13 cellular contexts compared by ENCODE assay signal in genomic region chr3:81580399-81580798, GRCh38.
"Had no signal": no experiment of that assay in that cellular context is flagged by ENCODE, and none has a peak within 500 bp of the region (broad histone marks: within the 10 kb centered on the region; RNA-seq: fewer than 3 reads in every experiment).

No MANE protein-coding gene starts in this region.

- H3K27me3 ChIP-seq: ascending aorta, left lung, upper lobe of right lung had no signal

- H3K9me3 Mint-ChIP-seq: activated CD4-positive, alpha-beta memory T cell treated with anti-CD3 and anti-CD28 coated beads for 36 hours; activated T-cell treated with anti-CD3 and anti-CD28 coated beads, Interleukin-2, amount 50 U/mL, for 4 hours; effector memory CD8-positive, alpha-beta T cell; stimulated activated naive CD8-positive, alpha-beta T cell treated with anti-CD3 and anti-CD28 coated beads, Interleukin-15, Interleukin-2, amounts not matched to agents 100 ng/mL and 50 ng/mL, for 24 hours had no signal

- H3K4me3 ChIP-seq: ascending aorta, left lung, psoas muscle, upper lobe of right lung had no signal

- ATAC-seq: activated T-cell treated with anti-CD3 and anti-CD28 coated beads, Interleukin-2, amount 50 U/mL, for 4 hours; effector memory CD8-positive, alpha-beta T cell; left lung; upper lobe of right lung had no signal

- H3K27me3 Mint-ChIP-seq: activated CD4-positive, alpha-beta memory T cell treated with anti-CD3 and anti-CD28 coated beads for 36 hours; effector memory CD8-positive, alpha-beta T cell; stimulated activated naive CD8-positive, alpha-beta T cell treated with anti-CD3 and anti-CD28 coated beads, Interleukin-15, Interleukin-2, amounts not matched to agents 100 ng/mL and 50 ng/mL, for 24 hours had no signal

- H3K9me3 ChIP-seq: ascending aorta, left lung, psoas muscle, upper lobe of right lung had no signal

- H3K27ac Mint-ChIP-seq: activated CD4-positive, alpha-beta memory T cell treated with anti-CD3 and anti-CD28 coated beads for 36 hours; effector memory CD8-positive, alpha-beta T cell; stimulated activated naive CD8-positive, alpha-beta T cell treated with anti-CD3 and anti-CD28 coated beads, Interleukin-15, Interleukin-2, amounts not matched to agents 100 ng/mL and 50 ng/mL, for 24 hours had no signal

- H3K27ac ChIP-seq: ascending aorta, left lung, psoas muscle, upper lobe of right lung had no signal

- H3K4me1 ChIP-seq: ascending aorta, left lung, psoas muscle, upper lobe of right lung had no signal

- H3K4me3 Mint-ChIP-seq: activated CD4-positive, alpha-beta memory T cell treated with anti-CD3 and anti-CD28 coated beads for 36 hours; activated T-cell treated with anti-CD3 and anti-CD28 coated beads, Interleukin-2, amount 50 U/mL, for 4 hours; effector memory CD8-positive, alpha-beta T cell; stimulated activated naive CD8-positive, alpha-beta T cell treated with anti-CD3 and anti-CD28 coated beads, Interleukin-15, Interleukin-2, amounts not matched to agents 100 ng/mL and 50 ng/mL, for 24 hours had no signal

- DNase-seq: activated CD4-positive, alpha-beta memory T cell treated with anti-CD3 and anti-CD28 coated beads for 36 hours; activated CD4-positive, alpha-beta T cell treated with anti-CD3 and anti-CD28 coated beads for 1 hour; activated T-cell treated with anti-CD3 and anti-CD28 coated beads, Interleukin-2, amount 50 U/mL, for 4 hours; effector memory CD8-positive, alpha-beta T cell; left lung; occipital lobe; psoas muscle; stimulated activated CD4-positive, alpha-beta T cell treated with anti-CD3 and anti-CD28 coated beads, Interleukin-15, amount 100 ng/mL, for 24 hours; stimulated activated CD4-positive, alpha-beta T cell treated with anti-CD3 and anti-CD28 coated beads, Interleukin-4, amount 100 ng/mL, for 24 hours; T-helper 9 cell; upper lobe of right lung had no signal
